Comparison of ENCODE assay signal across 1 cellular context in genomic region chr5:52794519-52794918, GRCh38.
TF ChIP-seq lines count a peak whose summit lies in the region.

No MANE protein-coding gene starts in this region.

TF ChIP-seq in K562, 482 proteins besides CTCF, POLR2A, EP300 and RAD21 (continued from another document):
- TF ChIP-seq TAL1 (IDR thresholded peaks at IDR 0.05) (peak; percentile 16; the same call in 1 of the 2 replicates), USF2 (CRISPR knock-in tag; IDR thresholded peaks at IDR 0.05) (0 out of 2 replicates have a peak, but pooled peaks have one; percentile 4)
